Comparison of ENCODE assay signal across 14 cellular contexts in genomic region chr3:115961390-115961789, GRCh38.
DNase-seq lines count a peak whose midpoint lies in the region; ATAC-seq and TF ChIP-seq lines count a peak whose summit lies in the region.
"Had no signal": no experiment of that assay in that cellular context is flagged by ENCODE, and none has a peak within 500 bp of the region (broad histone marks: within the 10 kb centered on the region; RNA-seq: fewer than 3 reads in every experiment).

No MANE protein-coding gene starts in this region.

- H3K27ac ChIP-seq in ovary = no peak overlapping the region
- H3K27ac ChIP-seq: neutrophil had no signal

- intact Hi-C loops in sciatic nerve (cut with DNase I) (no loop called here), ovary (cut with DNase I) (no loop called here)

- H3K27me3 ChIP-seq in adipocyte (replicated peaks; ENCODE audit: control insufficient read depth, insufficient read depth, low read length) (no peaks in the 10 kb centered on the region), ovary (no peaks in the 10 kb centered on the region)
- H3K27me3 ChIP-seq: neutrophil had no signal

- H3K4me1 ChIP-seq in adipocyte (ENCODE audit: control insufficient read depth, insufficient read depth, low read length) (peaks cover 16% of the 10 kb centered on the region), ovary (ENCODE audit: insufficient read depth) (no peaks in the 10 kb centered on the region)

- H3K36me3 ChIP-seq in adipocyte (ENCODE audit: control insufficient read depth, insufficient read depth, low read length, severe bottlenecking) (no peaks in the 10 kb centered on the region), ovary (no peaks in the 10 kb centered on the region)
- H3K36me3 ChIP-seq: neutrophil had no signal

- no peak for TF ChIP-seq CTCF in foreskin fibroblast (IDR thresholded peaks at IDR 0.05; ENCODE audit: low read depth, low read length)
- no peak for TF ChIP-seq CTCF in ovary (IDR thresholded peaks at IDR 0.05)

- 48 to 55% (median 51%) methylated on average over 4 of the region's 4 CpGs for WGBS in ovary, 3 donors

- H3K9me3 ChIP-seq in adipocyte (ENCODE audit: control insufficient read depth, low read length) = no peaks in the 10 kb centered on the region
- no peaks in the 10 kb centered on the region for H3K9me3 ChIP-seq in ovary
- H3K9me3 ChIP-seq: neutrophil had no signal

- TF ChIP-seq EP300 in ovary (IDR thresholded peaks at IDR 0.05) = no peak

- no peak for TF ChIP-seq POLR2A in ovary (IDR thresholded peaks at IDR 0.05)

- H3K9ac ChIP-seq in adipocyte (ENCODE audit: low read length) = peak overlapping the region; percentile 76

- DNase-seq in M059J (ENCODE audit: low read depth) = peak; percentile 18
- peak; percentile 9 for DNase-seq in adipocyte (ENCODE audit: low read depth)
- DNase-seq in foreskin fibroblast = peak; percentile 10 to 50
- DNase-seq in sciatic nerve (ENCODE audit: low spot score) = no peak
- DNase-seq in ovary = no peak
- DNase-seq in GF-D8 (lab: John Stamatoyannopoulos, UW) = no peak
- DNase-seq in HCEC 1CT = no peak
- DNase-seq: CD4-positive, alpha-beta memory T cell; effector CD4-positive, alpha-beta T cell; KBM-7; NCI-H1930; NCI-H526 treated with DMSO at 0.1 percent for 48 hours had no signal

- ATAC-seq in sciatic nerve = peak; percentile 61
- ATAC-seq: activated CD4-positive, CD25-positive, alpha-beta regulatory T cell treated with anti-CD3 and anti-CD28 coated beads, Interleukin-2, amount 50 U/mL, for 24 hours had no signal

- H3K4me3 ChIP-seq in adipocyte (ENCODE audit: low read length) (peak overlapping the region; percentile 67), foreskin fibroblast (ENCODE audit: low read depth in 1 of 2, low read length in 2 of 2) (no peak overlapping the region), ovary (no peak overlapping the region)

Comparison
In these comparisons a context has a peak if more than half of its experiments do, and no peak if none do; other contexts are left out.
1. DNase-seq: peak in M059J (single experiment), adipocyte (single experiment) and foreskin fibroblast (2 of 2); none in sciatic nerve (single experiment), ovary (0 of 5), GF-D8 (single experiment) and HCEC 1CT (single experiment).